16 cellular contexts compared by ENCODE assay signal in genomic region chr3:47036145-47036544, GRCh38. TPM values are rescaled to one million over a fixed set of nuclear protein-coding genes. Genes with fewer than 3 reads are reported as not detected.
DNase-seq lines count a peak whose midpoint lies in the region; ATAC-seq, FAIRE-seq and TF ChIP-seq lines count a peak whose summit lies in the region.
"Had no signal": no experiment of that assay in that cellular context is flagged by ENCODE, and none has a peak within 500 bp of the region (broad histone marks: within the 10 kb centered on the region; RNA-seq: fewer than 3 reads in every experiment).

No MANE protein-coding gene starts in this region.

- BruUV-seq in K562 (replicated peaks; lab: Mats Ljungman, UMichigan): no TSS peak

- TF ChIP-seq EP300 in K562 (IDR thresholded peaks at IDR 0.05; ENCODE audit: low read length): no peak

- intact Hi-C loops in CD8-positive, alpha-beta T cell (cut with DNase I, micrococcal nuclease): loop anchor here in 1 of 2 experiments (5.0 kb wide), 1 partner anchor 59 kb away; the partner anchor contains the start of genes CCDC12 and NBEAL2
- intact Hi-C loops in K562 (cut with micrococcal nuclease): no loop called here
- intact Hi-C loops in naive thymus-derived CD4-positive, alpha-beta T cell (cut with micrococcal nuclease): loop anchor here in 1 of 2 donors (5.0 kb wide), 1 partner anchor 36 kb away; no protein-coding TSS in a partner anchor
- intact Hi-C loops in activated CD4-positive, alpha-beta T cell treated with anti-CD3 and anti-CD28 coated beads for 36 hours (cut with DNase I, micrococcal nuclease): no loop called here

- H3K36me3 ChIP-seq in CD8-positive, alpha-beta T cell (ENCODE audit: insufficient read depth, low read length): peaks cover 26% of the 10 kb centered on the region
- H3K36me3 ChIP-seq in K562 (ENCODE audit: control insufficient read depth, insufficient read depth, low read length) (peaks cover 82% of the 10 kb centered on the region), WERI-Rb-1 (peaks cover 65% of the 10 kb centered on the region)
- H3K36me3 ChIP-seq in naive thymus-derived CD4-positive, alpha-beta T cell (ENCODE audit: control insufficient read depth in 2 of 3, insufficient read depth in 3 of 3, low read length in 3 of 3): peaks cover 24 to 39% (median 29%) of the 10 kb centered on the region in 3 experiments

- CTCF ChIA-PET in CD8-positive, alpha-beta T cell (lab: Charles Lee): no interaction called here
- CTCF ChIA-PET in K562 (lab: Yijun Ruan, JAX; ENCODE audit: low intra/inter-chr PET ratio): no interaction called here
- CTCF ChIA-PET in naive thymus-derived CD4-positive, alpha-beta T cell (lab: Charles Lee): interaction anchor here (0.9 kb wide), 1 partner anchor 11 kb away, joined by 3 read pairs; no protein-coding TSS in a partner anchor
- CTCF ChIA-PET in activated CD4-positive, alpha-beta T cell treated with anti-CD3 and anti-CD28 coated beads for 36 hours (lab: Charles Lee): interaction anchor here (1.1 to 1.3 kb wide), 2 partner anchors 17 to 25 kb away, joined by 4 to 6 read pairs; no protein-coding TSS in a partner anchor

- no peak overlapping the region for H3K9ac ChIP-seq in K562 (ENCODE audit: insufficient read depth in 1 of 2, low read depth in 2 of 2, low read length in 2 of 2)

- POLR2A ChIA-PET in CD8-positive, alpha-beta T cell (lab: Charles Lee): no interaction called here
- POLR2A ChIA-PET in K562 (lab: Yijun Ruan, JAX): interaction anchor here (0.7 kb wide), 2 partner anchors 11 to 25 kb away, joined by 3 to 4 read pairs; no protein-coding TSS in a partner anchor
- POLR2A ChIA-PET in naive thymus-derived CD4-positive, alpha-beta T cell (lab: Charles Lee): no interaction called here
- POLR2A ChIA-PET in activated CD4-positive, alpha-beta T cell treated with anti-CD3 and anti-CD28 coated beads for 36 hours (lab: Charles Lee): interaction anchor here (0.6 kb wide), 1 partner anchor 55 kb away, joined by 3 read pairs; no protein-coding TSS in a partner anchor

- no peaks in the 10 kb centered on the region for H3K9me3 ChIP-seq in CD8-positive, alpha-beta T cell (ENCODE audit: low read length)
- H3K9me3 ChIP-seq in K562 (replicated peaks; ENCODE audit: control insufficient read depth, insufficient read depth, low read depth, low read length) (no peaks in the 10 kb centered on the region), WERI-Rb-1 (ENCODE audit: severe bottlenecking) (no peaks in the 10 kb centered on the region)
- H3K9me3 ChIP-seq in naive thymus-derived CD4-positive, alpha-beta T cell (ENCODE audit: control insufficient read depth in 2 of 3, low read length in 3 of 3): no peaks in the 10 kb centered on the region

- no peaks in the 10 kb centered on the region for H3K27me3 Mint-ChIP-seq in CD8-positive, alpha-beta T cell (ENCODE audit: low read depth)
- no peaks in the 10 kb centered on the region for H3K27me3 Mint-ChIP-seq in naive thymus-derived CD4-positive, alpha-beta T cell
- H3K27me3 Mint-ChIP-seq in activated CD4-positive, alpha-beta T cell treated with anti-CD3 and anti-CD28 coated beads for 36 hours: no peaks in the 10 kb centered on the region

- H3K36me3 Mint-ChIP-seq in CD8-positive, alpha-beta T cell: peaks cover 74% of the 10 kb centered on the region
- H3K36me3 Mint-ChIP-seq in naive thymus-derived CD4-positive, alpha-beta T cell: peaks cover 10 to 56% (median 33%) of the 10 kb centered on the region in 5 donors
- H3K36me3 Mint-ChIP-seq in activated CD4-positive, alpha-beta T cell treated with anti-CD3 and anti-CD28 coated beads for 36 hours (ENCODE audit: low read depth): peaks cover 48% of the 10 kb centered on the region

- H3K4me3 ChIP-seq in CD8-positive, alpha-beta T cell (ENCODE audit: low read depth, low read length): no peak overlapping the region
- H3K4me3 ChIP-seq in K562: no peak overlapping the region
- H3K4me3 ChIP-seq in naive thymus-derived CD4-positive, alpha-beta T cell (ENCODE audit: low read length): no peak overlapping the region
- H3K4me3 ChIP-seq in WERI-Rb-1 (ENCODE audit: low read depth, low read length): no peak overlapping the region

- H3K4me1 ChIP-seq in CD8-positive, alpha-beta T cell (ENCODE audit: insufficient read depth, low read length): peaks cover 23% of the 10 kb centered on the region
- H3K4me1 ChIP-seq in K562 (replicated peaks in 1 of 2; ENCODE audit: control insufficient read depth in 2 of 2, insufficient read depth in 2 of 2, low read length in 2 of 2): no peaks in the 10 kb centered on the region; a peak in 1 of 5 replicates
- H3K4me1 ChIP-seq in naive thymus-derived CD4-positive, alpha-beta T cell (ENCODE audit: control insufficient read depth in 2 of 2, insufficient read depth in 2 of 2, low read length in 2 of 2): peaks cover 9 to 14% of the 10 kb centered on the region in 2 donors

- H3K4me2 ChIP-seq in K562 (ENCODE audit: insufficient read depth, low read length): no peak overlapping the region

- TF ChIP-seq RAD21 in K562 (CRISPR knock-in tag; conservative IDR thresholded peaks at IDR 0.05 in 1 of 2, IDR thresholded peaks at IDR 0.05 in 1 of 2): no peak

- 32% methylated on average over 3 of the region's 3 CpGs for WGBS in K562 (ENCODE audit: insufficient coverage, low coverage, missing lambda C conversion rate)

- FAIRE-seq in K562 (lab: Jason Lieb, UNC): no peak

- H3K9me1 ChIP-seq in K562 (ENCODE audit: control insufficient read depth, insufficient read depth, low read length): no peaks in the 10 kb centered on the region

- DNase-seq in CD8-positive, alpha-beta T cell: no peak
- DNase-seq in K562 (ENCODE audit: extremely low read depth in 1 of 4, low spot score in 3 of 4): peak in 1 of 4 experiments; percentile 20
- no peak for DNase-seq in naive thymus-derived CD4-positive, alpha-beta T cell
- no peak for DNase-seq in activated CD4-positive, alpha-beta T cell treated with anti-CD3 and anti-CD28 coated beads for 36 hours
- DNase-seq in D341Med (ENCODE audit: low spot score): no peak
- DNase-seq in WERI-Rb-1: no peak
- DNase-seq: COR-L47, DMS53, H7, Kasumi-1, NCI-H187 treated with DMSO at 0.1 percent for 48 hours, NCI-H2171, NCI-H446 treated with DMSO at 0.1 percent for 48 hours, NCI-H774 had no signal

- H3K9me3 Mint-ChIP-seq in CD8-positive, alpha-beta T cell: no peaks in the 10 kb centered on the region
- peaks cover 0 to 4% (median 0%) of the 10 kb centered on the region in 11 donors for H3K9me3 Mint-ChIP-seq in naive thymus-derived CD4-positive, alpha-beta T cell
- H3K9me3 Mint-ChIP-seq in activated CD4-positive, alpha-beta T cell treated with anti-CD3 and anti-CD28 coated beads for 36 hours (ENCODE audit: low read depth): peaks cover 2% of the 10 kb centered on the region

- no peak for ATAC-seq in CD8-positive, alpha-beta T cell
- no peak for ATAC-seq in K562
- no peak for ATAC-seq in naive thymus-derived CD4-positive, alpha-beta T cell
- ATAC-seq in activated CD4-positive, alpha-beta T cell treated with anti-CD3 and anti-CD28 coated beads for 36 hours: no peak
- ATAC-seq: Right ventricle myocardium inferior had no signal

- no peaks in the 10 kb centered on the region for H3K79me2 ChIP-seq in K562 (ENCODE audit: control insufficient read depth, insufficient read depth, low read length)

- peak overlapping the region; percentile 60 for H3K27ac Mint-ChIP-seq in CD8-positive, alpha-beta T cell
- peak overlapping the region in 8 of 9 donors; percentile 8 to 85 (median 60) for H3K27ac Mint-ChIP-seq in naive thymus-derived CD4-positive, alpha-beta T cell
- H3K27ac Mint-ChIP-seq in activated CD4-positive, alpha-beta T cell treated with anti-CD3 and anti-CD28 coated beads for 36 hours: no peak overlapping the region

- H3K27me3 ChIP-seq in CD8-positive, alpha-beta T cell (ENCODE audit: insufficient read depth, low read length): no peaks in the 10 kb centered on the region
- no peaks in the 10 kb centered on the region for H3K27me3 ChIP-seq in K562 (ENCODE audit: control insufficient read depth in 2 of 2, insufficient read depth in 2 of 2, low read length in 2 of 2)
- H3K27me3 ChIP-seq in naive thymus-derived CD4-positive, alpha-beta T cell (ENCODE audit: control insufficient read depth in 2 of 2, insufficient read depth in 2 of 2, low read length in 2 of 2): no peaks in the 10 kb centered on the region
- H3K27me3 ChIP-seq in WERI-Rb-1 (ENCODE audit: insufficient read depth, low read depth, severe bottlenecking): no peaks in the 10 kb centered on the region

- no peak for TF ChIP-seq POLR2A in K562 (conservative IDR thresholded peaks at IDR 0.05)

- peak overlapping the region; percentile 55 for H3K27ac ChIP-seq in 22Rv1
- no peak overlapping the region for H3K27ac ChIP-seq in CD8-positive, alpha-beta T cell (ENCODE audit: low read depth, low read length)
- no peak overlapping the region for H3K27ac ChIP-seq in K562 (ENCODE audit: extremely low read depth, low read depth, low read length)
- H3K27ac ChIP-seq in naive thymus-derived CD4-positive, alpha-beta T cell (ENCODE audit: low read depth, low read length): peak overlapping the region; percentile 19
- H3K27ac ChIP-seq in WERI-Rb-1: no peak overlapping the region

- in situ Hi-C loops in K562 (cut with MboI): no loop called here

- no peak overlapping the region for H3K4me3 Mint-ChIP-seq in CD8-positive, alpha-beta T cell
- no peak overlapping the region for H3K4me3 Mint-ChIP-seq in naive thymus-derived CD4-positive, alpha-beta T cell
- no peak overlapping the region for H3K4me3 Mint-ChIP-seq in activated CD4-positive, alpha-beta T cell treated with anti-CD3 and anti-CD28 coated beads for 36 hours

- H3K4me1 Mint-ChIP-seq in CD8-positive, alpha-beta T cell (ENCODE audit: low read depth): peaks cover 44% of the 10 kb centered on the region
- peaks cover 13 to 47% (median 32%) of the 10 kb centered on the region in 7 donors for H3K4me1 Mint-ChIP-seq in naive thymus-derived CD4-positive, alpha-beta T cell
- H3K4me1 Mint-ChIP-seq in activated CD4-positive, alpha-beta T cell treated with anti-CD3 and anti-CD28 coated beads for 36 hours: peaks cover 36% of the 10 kb centered on the region

- H4K20me1 ChIP-seq in K562 (replicated peaks; ENCODE audit: control insufficient read depth, insufficient read depth, low read length): no peaks in the 10 kb centered on the region

- TF ChIP-seq CTCF in 22Rv1 (IDR thresholded peaks at IDR 0.05) (no peak), K562 (IDR thresholded peaks at IDR 0.05 in 2 of 3, conservative IDR thresholded peaks at IDR 0.05 in 1 of 3; ENCODE audit: insufficient read depth in 2 of 3, low read depth in 1 of 3, low read length in 3 of 3) (no peak), WERI-Rb-1 (IDR thresholded peaks at IDR 0.05; ENCODE audit: low read depth, low read length) (no peak)
- no peak for TF ChIP-seq CTCF in CD8-positive, alpha-beta T cell (IDR thresholded peaks at IDR 0.05)

- H2AFZ ChIP-seq in K562 (ENCODE audit: low read depth, low read length): no peak overlapping the region

RNA-seq across cellular contexts. Expression of gene NBEAL2, which starts 56.7 kb away (rescaled TPM):
- 100 to 1,000 TPM; 187 to 201 TPM for total RNA-seq in CD8-positive, alpha-beta T cell
- 322 and 1,090 TPM in 2 replicates for total RNA-seq in K562 (2011; cell fraction: chromatin; rRNA removed; ENCODE audit: low replicate concordance)
- total RNA-seq in K562 (2011; cell fraction: nucleolus; rRNA removed): 555 and 597 TPM in 2 replicates
- total RNA-seq in K562 (2011; cell fraction: nucleoplasm; rRNA removed): 365 and 370 TPM in 2 replicates
- total RNA-seq in K562 (2014; rRNA removed) (41.3 and 45.2 TPM in 2 replicates), K562 (2014; rRNA removed; fragmentation: Illumina TruSeq; extraction: Trizol) (12.3 and 16.0 TPM in 2 replicates), K562 (2015; rRNA removed; fragmentation: Illumina TruSeq; extraction: Trizol) (23.7 and 23.9 TPM in 2 replicates), K562 (2021) (89.3 and 114 TPM in 2 replicates)
- polyA plus RNA-seq in K562 (2011; rRNA removed) (29.6 and 50.4 TPM in 2 replicates), K562 (2014; fragmentation: Illumina TruSeq; extraction: Trizol) (46.4 and 62.1 TPM in 2 replicates), K562 (2014; fragmentation: Nextera tagmentation; extraction: Ambion mirVana) (under 1 TPM; 0.06 to 0.24 TPM), K562 (2014; rRNA removed) (67.5 and 85.5 TPM in 2 replicates)
- 25.6 and 45.5 TPM in 2 replicates for polyA plus RNA-seq in K562 (2011; cell fraction: cytosol; rRNA removed)
- polyA plus RNA-seq in K562 (2011; cell fraction: nucleus; rRNA removed): 557 and 843 TPM in 2 replicates
- 66.4 and 174 TPM in 2 replicates for polyA plus RNA-seq in K562 (2012)
- polyA minus RNA-seq in K562 (2011; rRNA and poly(A)+ RNA removed): 8.6 and 16.8 TPM in 2 replicates
- 23.5 and 26.4 TPM in 2 replicates for polyA minus RNA-seq in K562 (2011; cell fraction: cytosol; rRNA and poly(A)+ RNA removed)
- 104 and 118 TPM in 2 replicates for polyA minus RNA-seq in K562 (2011; cell fraction: nucleus; rRNA and poly(A)+ RNA removed)
- total RNA-seq in naive thymus-derived CD4-positive, alpha-beta T cell: 100 to 1,000 TPM in 2 of 5 experiments, 10 to 100 TPM in 3; 48.8 to 289 (median 94.0) TPM
- 1 to 10 TPM; 1.7 to 4.9 TPM for polyA plus RNA-seq in naive thymus-derived CD4-positive, alpha-beta T cell
- total RNA-seq in activated CD4-positive, alpha-beta T cell treated with anti-CD3 and anti-CD28 coated beads for 36 hours: 10 to 100 TPM; 83.4 to 84.9 TPM

RNA-seq across cellular contexts. Expression of gene CCDC12, which starts 59.6 kb away (rescaled TPM):
- total RNA-seq in CD8-positive, alpha-beta T cell: 100 to 1,000 TPM in 1 of 2 experiments, 10 to 100 TPM in 1; 99.9 to 107 TPM
- total RNA-seq in K562 (2011; cell fraction: chromatin; rRNA removed; ENCODE audit: low replicate concordance): 140 and 232 TPM in 2 replicates
- 143 and 148 TPM in 2 replicates for total RNA-seq in K562 (2011; cell fraction: nucleolus; rRNA removed)
- total RNA-seq in K562 (2011; cell fraction: nucleoplasm; rRNA removed): 188 and 262 TPM in 2 replicates
- total RNA-seq in K562 (2014; rRNA removed) (99.0 and 101 TPM in 2 replicates), K562 (2014; rRNA removed; fragmentation: Illumina TruSeq; extraction: Trizol) (44.4 and 63.0 TPM in 2 replicates), K562 (2015; rRNA removed; fragmentation: Illumina TruSeq; extraction: Trizol) (104 and 115 TPM in 2 replicates), K562 (2021) (75.2 and 86.9 TPM in 2 replicates)
- polyA plus RNA-seq in K562 (2011; rRNA removed) (47.8 and 54.0 TPM in 2 replicates), K562 (2014; fragmentation: Illumina TruSeq; extraction: Trizol) (105 and 127 TPM in 2 replicates), K562 (2014; fragmentation: Nextera tagmentation; extraction: Ambion mirVana) (10 to 100 TPM in 1 of 2 experiments, 1 to 10 TPM in 1; 8.9 to 20.9 TPM), K562 (2014; rRNA removed) (100 and 201 TPM in 2 replicates)
- 53.0 and 53.5 TPM in 2 replicates for polyA plus RNA-seq in K562 (2011; cell fraction: cytosol; rRNA removed)
- polyA plus RNA-seq in K562 (2011; cell fraction: nucleus; rRNA removed): 82.0 and 85.3 TPM in 2 replicates
- polyA plus RNA-seq in K562 (2012): 77.1 and 114 TPM in 2 replicates
- 50.3 and 53.4 TPM in 2 replicates for polyA minus RNA-seq in K562 (2011; rRNA and poly(A)+ RNA removed)
- 17.4 and 21.1 TPM in 2 replicates for polyA minus RNA-seq in K562 (2011; cell fraction: cytosol; rRNA and poly(A)+ RNA removed)
- 81.3 and 87.3 TPM in 2 replicates for polyA minus RNA-seq in K562 (2011; cell fraction: nucleus; rRNA and poly(A)+ RNA removed)
- total RNA-seq in naive thymus-derived CD4-positive, alpha-beta T cell: 10 to 100 TPM; 51.6 to 61.5 (median 56.9) TPM
- 100 to 1,000 TPM in 1 of 2 donors, 10 to 100 TPM in 1; 88.2 to 115 TPM for polyA plus RNA-seq in naive thymus-derived CD4-positive, alpha-beta T cell
- 10 to 100 TPM; 45.4 to 47.8 TPM for total RNA-seq in activated CD4-positive, alpha-beta T cell treated with anti-CD3 and anti-CD28 coated beads for 36 hours

Comparison
In these comparisons a context has a peak if more than half of its experiments do, and no peak if none do; other contexts are left out.
1. H3K27ac ChIP-seq: peak in 22Rv1 (single experiment) and naive thymus-derived CD4-positive, alpha-beta T cell (single experiment); none in CD8-positive, alpha-beta T cell (single experiment), K562 (single experiment) and WERI-Rb-1 (single experiment).
2. CTCF ChIA-PET loops: an anchor here in naive thymus-derived CD4-positive, alpha-beta T cell (0.9 kb wide) and activated CD4-positive, alpha-beta T cell treated with anti-CD3 and anti-CD28 coated beads for 36 hours (1.1 to 1.3 kb wide); none called in CD8-positive, alpha-beta T cell and K562.
3. POLR2A ChIA-PET loops: an anchor here in K562 (0.7 kb wide) and activated CD4-positive, alpha-beta T cell treated with anti-CD3 and anti-CD28 coated beads for 36 hours (0.6 kb wide); none called in CD8-positive, alpha-beta T cell and naive thymus-derived CD4-positive, alpha-beta T cell.